In the genomic region with DNA sequence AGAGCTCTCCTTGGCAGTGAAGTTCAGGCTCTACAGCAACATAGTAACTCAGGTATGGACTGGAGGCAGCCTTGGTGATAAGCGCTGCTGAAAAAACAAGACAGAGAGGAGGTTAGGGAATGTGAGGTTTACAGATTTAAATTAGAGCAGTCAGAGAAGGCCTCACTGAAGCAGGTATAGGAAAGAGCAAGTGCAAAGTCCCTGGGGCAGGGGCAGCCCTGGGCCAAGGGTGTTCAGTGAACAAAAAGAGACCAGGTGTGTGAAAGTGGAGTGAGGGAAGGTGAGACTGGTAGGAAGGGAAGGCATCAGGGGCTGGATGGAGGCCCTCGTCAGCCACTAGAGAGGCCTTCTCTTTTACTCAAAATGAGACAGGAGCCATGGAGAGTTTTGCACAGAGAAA, we compare ENCODE assay signal across 1 cellular context.
TF ChIP-seq lines count a peak whose summit lies in the region.

No MANE protein-coding gene starts in this region.

TF ChIP-seq in IMR-90, 13 proteins besides CTCF, POLR2A, EP300 and RAD21 (continued from another document):
- TF ChIP-seq, protein P1, sequence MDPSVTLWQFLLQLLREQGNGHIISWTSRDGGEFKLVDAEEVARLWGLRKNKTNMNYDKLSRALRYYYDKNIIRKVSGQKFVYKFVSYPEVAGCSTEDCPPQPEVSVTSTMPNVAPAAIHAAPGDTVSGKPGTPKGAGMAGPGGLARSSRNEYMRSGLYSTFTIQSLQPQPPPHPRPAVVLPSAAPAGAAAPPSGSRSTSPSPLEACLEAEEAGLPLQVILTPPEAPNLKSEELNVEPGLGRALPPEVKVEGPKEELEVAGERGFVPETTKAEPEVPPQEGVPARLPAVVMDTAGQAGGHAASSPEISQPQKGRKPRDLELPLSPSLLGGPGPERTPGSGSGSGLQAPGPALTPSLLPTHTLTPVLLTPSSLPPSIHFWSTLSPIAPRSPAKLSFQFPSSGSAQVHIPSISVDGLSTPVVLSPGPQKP (IDR thresholded peaks at IDR 0.05; ENCODE audit: borderline replicate concordance, low read depth, low read length): no peak
- TF ChIP-seq SMC3 (IDR thresholded peaks at IDR 0.05; ENCODE audit: low read depth, low read length): no peak
- no peak for TF ChIP-seq MXI1 (IDR thresholded peaks at IDR 0.05; ENCODE audit: borderline replicate concordance, low read depth, low read length)
- TF ChIP-seq CEBPB (IDR thresholded peaks at IDR 0.05; ENCODE audit: low read depth, low read length): no peak
- TF ChIP-seq BHLHE40 (IDR thresholded peaks at IDR 0.05; ENCODE audit: low read depth, low read length): no peak
- TF ChIP-seq MAFK (IDR thresholded peaks at IDR 0.05; ENCODE audit: low read depth, low read length): no peak
- no peak for TF ChIP-seq RCOR1 (IDR thresholded peaks at IDR 0.05; ENCODE audit: insufficient replicate concordance, low read length)
